Comparison of ENCODE assay signal across 22 cellular contexts in the genomic region with DNA sequence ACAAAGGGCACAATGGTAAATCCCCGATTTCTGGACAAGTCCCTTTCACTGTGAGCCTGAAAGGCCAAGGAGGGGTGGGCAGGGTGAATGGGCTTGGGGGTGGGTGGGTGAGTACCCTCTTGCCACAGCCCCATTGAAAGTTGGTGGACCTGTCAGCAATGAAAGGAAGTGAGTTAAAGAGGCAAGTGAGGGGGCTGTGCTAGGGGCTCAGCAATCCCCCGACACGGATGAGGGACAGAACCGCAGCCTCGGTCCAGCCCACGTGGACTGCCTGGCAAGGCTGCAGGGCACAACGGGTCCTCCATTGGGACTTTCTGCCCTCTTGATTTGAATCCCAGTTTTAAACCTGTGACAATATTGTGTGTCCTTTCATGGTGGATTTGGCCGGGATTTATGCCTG.
"Had no signal": no experiment of that assay in that cellular context is flagged by ENCODE, and none has a peak within 500 bp of the region (broad histone marks: within the 10 kb centered on the region; RNA-seq: fewer than 3 reads in every experiment).

No MANE protein-coding gene starts in this region.

- ATAC-seq: activated CD4-positive, CD25-positive, alpha-beta regulatory T cell treated with anti-CD3 and anti-CD28 coated beads, Interleukin-2, amount 50 U/mL, for 24 hours; effector memory CD8-positive, alpha-beta T cell; gastroesophageal sphincter; left cardiac atrium; naive thymus-derived CD4-positive, alpha-beta T cell; right cardiac atrium had no signal

- FAIRE-seq: bronchial epithelial cell, endothelial cell of umbilical vein, keratinocyte had no signal

- DNase-seq: activated CD4-positive, alpha-beta T cell treated with anti-CD3 and anti-CD28 coated beads for 48 hours; activated CD4-positive, alpha-beta T cell treated with anti-CD3 and anti-CD28 coated beads, Interleukin-2, amount 50 U/mL, for 48 hours; activated naive CD4-positive, alpha-beta T cell treated with Interleukin-2 at 50 U/mL for 16 hours; activated T-cell treated with anti-CD3 and anti-CD28 coated beads, Interleukin-2, amount 50 U/mL, for 48 hours; anterior cingulate cortex; dorsolateral prefrontal cortex; effector memory CD8-positive, alpha-beta T cell; left cardiac atrium; midbrain; naive thymus-derived CD4-positive, alpha-beta T cell; occipital lobe; right cardiac atrium; stimulated activated CD4-positive, alpha-beta T cell treated with anti-CD3 and anti-CD28 coated beads, Interleukin-12 subunit alpha, Interleukin-12 subunit beta, amount 100 ng/mL, for 4 hours; stimulated activated CD4-positive, alpha-beta T cell treated with anti-CD3 and anti-CD28 coated beads, Interleukin-4, amount 100 ng/mL, for 1 hour; T1000; trophoblast cell; WERI-Rb-1 had no signal
